In genomic region chr2:222714361-222715256, GRCh38 we compare ENCODE assay signal across 15 cellular contexts. TPM values are rescaled to one million over a fixed set of nuclear protein-coding genes. Genes with fewer than 3 reads are reported as not detected.
DNase-seq lines count a peak whose midpoint lies in the region; ATAC-seq and TF ChIP-seq lines count a peak whose summit lies in the region.
"Had no signal": no experiment of that assay in that cellular context is flagged by ENCODE, and none has a peak within 500 bp of the region (broad histone marks: within the 10 kb centered on the region; RNA-seq: fewer than 3 reads in every experiment).

No MANE protein-coding gene starts in this region.

- H3K4me2 ChIP-seq in BLaER1: peak overlapping the region; percentile 30
- H3K4me2 ChIP-seq in PC-3 (ENCODE audit: low read length): no peak overlapping the region
- H3K4me2 ChIP-seq in parathyroid adenoma (ENCODE audit: low read length): no peak overlapping the region

- H2AFZ ChIP-seq in PC-3 (ENCODE audit: low read length) (0 out of 2 replicates have a peak overlapping the region, but pooled peaks have one; percentile 13), parathyroid adenoma (peak overlapping the region; percentile 51)

- intact Hi-C loops in PC-3 (cut with micrococcal nuclease) (no loop called here), heart left ventricle (cut with DNase I) (loop anchor here in 7 of 10 donors (1.0 to 10.0 kb wide), 5 partner anchors 38 to 83 kb away; no protein-coding TSS in a partner anchor), head of caudate nucleus (cut with DNase I) (no loop called here)

- H3K9me2 ChIP-seq in PC-3 (replicated peaks; ENCODE audit: low read length): no peaks in the 10 kb centered on the region

- CTCF ChIA-PET in PC-3 (lab: Charles Lee): no interaction called here

- no peaks in the 10 kb centered on the region for H3F3A ChIP-seq in PC-3 (ENCODE audit: low read length, unreplicated experiment)

- H3K27me3 ChIP-seq in BLaER1: no peaks in the 10 kb centered on the region
- H3K27me3 ChIP-seq in PC-3 (ENCODE audit: low read length): no peaks in the 10 kb centered on the region
- H3K27me3 ChIP-seq in heart left ventricle: no peaks in the 10 kb centered on the region
- H3K27me3 ChIP-seq in parathyroid adenoma (ENCODE audit: control insufficient read depth, insufficient read depth, low read length): no peaks in the 10 kb centered on the region

- 0 out of 2 replicates have a peak, but pooled peaks cover under 1% of the 10 kb centered on the region for H3K9me3 ChIP-seq in BLaER1
- H3K9me3 ChIP-seq in PC-3 (ENCODE audit: low read length): no peaks in the 10 kb centered on the region
- H3K9me3 ChIP-seq in heart left ventricle: no peaks in the 10 kb centered on the region
- no peaks in the 10 kb centered on the region for H3K9me3 ChIP-seq in parathyroid adenoma (ENCODE audit: control insufficient read depth, low read length)
- H3K9me3 ChIP-seq: HAP-1, prostate gland had no signal

- TF ChIP-seq CTCF in PC-3 (conservative IDR thresholded peaks at IDR 0.05; ENCODE audit: low read depth, low read length): no peak
- no peak for TF ChIP-seq CTCF in heart left ventricle (IDR thresholded peaks at IDR 0.05)
- no peak for TF ChIP-seq CTCF in parathyroid adenoma (IDR thresholded peaks at IDR 0.05)

- H3K4me1 ChIP-seq in BLaER1 (peaks cover 33% of the 10 kb centered on the region), PC-3 (ENCODE audit: insufficient read depth, low read length) (no peaks in the 10 kb centered on the region), heart left ventricle (peaks cover 0 to 23% (median 14%) of the 10 kb centered on the region in 12 donors), parathyroid adenoma (peaks cover 9% of the 10 kb centered on the region)
- H3K4me1 ChIP-seq: prostate gland had no signal

- DNase-seq in PC-3 (no peak), heart left ventricle (peak in 4 of 5 donors; percentile 46 to 69 (median 60)), dermis blood vessel endothelial cell (no peak), COLO829 (ENCODE audit: low spot score) (no peak), NCI-H1694 (lab: John Stamatoyannopoulos, UW) (no peak), head of caudate nucleus (no peak)
- DNase-seq: activated CD4-positive, alpha-beta T cell treated with anti-CD3 and anti-CD28 coated beads, Interleukin-2, amount 50 U/mL, for 48 hours; activated naive CD4-positive, alpha-beta T cell treated with anti-CD3 and anti-CD28 coated beads, Interleukin-2, amount 10 ng/mL, durations not matched to agents 7 days and 5 days; NCI-H1694 treated with DMSO at 0.1 percent for 48 hours; T-helper 2 cell had no signal

- no peaks in the 10 kb centered on the region for H3K36me3 ChIP-seq in BLaER1
- H3K36me3 ChIP-seq in PC-3 (ENCODE audit: low read depth, low read length): no peaks in the 10 kb centered on the region
- H3K36me3 ChIP-seq in heart left ventricle: no peaks in the 10 kb centered on the region
- H3K36me3 ChIP-seq in parathyroid adenoma (ENCODE audit: control insufficient read depth, insufficient read depth, low read length): no peaks in the 10 kb centered on the region
- H3K36me3 ChIP-seq: HAP-1, prostate gland had no signal

- WGBS in heart left ventricle, 4 donors: 27 to 38% (median 31%) methylated on average over 8 of the region's 8 CpGs

- no peak overlapping the region for H3K4me3 ChIP-seq in BLaER1
- H3K4me3 ChIP-seq in PC-3 (ENCODE audit: low read length): no peak overlapping the region
- no peak overlapping the region for H3K4me3 ChIP-seq in heart left ventricle
- H3K4me3 ChIP-seq in parathyroid adenoma (ENCODE audit: low read depth, low read length): no peak overlapping the region
- H3K4me3 ChIP-seq: HAP-1, prostate gland had no signal

- peak overlapping the region; percentile 32; the same call in 1 of the 2 replicates for H3K27ac ChIP-seq in BLaER1
- H3K27ac ChIP-seq in PC-3 (ENCODE audit: low read length): no peak overlapping the region
- peak overlapping the region; percentile 39 to 83 (median 70) for H3K27ac ChIP-seq in heart left ventricle
- peak overlapping the region; percentile 37 for H3K27ac ChIP-seq in parathyroid adenoma

- no peaks in the 10 kb centered on the region for H4K20me1 ChIP-seq in BLaER1
- H4K20me1 ChIP-seq in PC-3 (ENCODE audit: low read length): no peaks in the 10 kb centered on the region

- POLR2A ChIA-PET in PC-3 (lab: Charles Lee; ENCODE audit: unreplicated experiment): no interaction called here

- H3K9ac ChIP-seq in BLaER1: no peak overlapping the region
- H3K9ac ChIP-seq in PC-3 (ENCODE audit: low read length): no peak overlapping the region
- no peak overlapping the region for H3K9ac ChIP-seq in parathyroid adenoma

- no peak for TF ChIP-seq POLR2A in heart left ventricle (IDR thresholded peaks at IDR 0.05)

- BruUV-seq in PC-3 (replicated peaks; lab: Mats Ljungman, UMichigan): no TSS peak

- ATAC-seq in PC-3: no peak
- ATAC-seq in heart left ventricle: peak; percentile 89 to 96 (median 94)

- H3K79me2 ChIP-seq in PC-3 (ENCODE audit: low read length) (no peaks in the 10 kb centered on the region), parathyroid adenoma (no peaks in the 10 kb centered on the region)

RNA-seq across cellular contexts. Expression of gene MOGAT1, which starts 43.2 kb away (rescaled TPM):
- total RNA-seq in PC-3 (2014; rRNA removed) (not detected in 2 replicates), heart left ventricle (1 to 10 TPM in 1 of 9 donors, under 1 TPM in 7, not detected in 1; 0.29 to 1.1 (median 0.41) TPM), dermis blood vessel endothelial cell (not detected in 2 replicates)
- polyA plus RNA-seq in heart left ventricle: under 1 TPM in 1 of 2 donors, not detected in 1; 0.19 TPM
- total RNA-seq: prostate gland, temporal lobe had no signal

RNA-seq across cellular contexts. Expression of gene FARSB, which starts 58.7 kb away (rescaled TPM):
- total RNA-seq in PC-3 (2014; rRNA removed) (32.9 and 36.3 TPM in 2 replicates), heart left ventricle (10 to 100 TPM; 14.3 to 29.2 (median 19.5) TPM), dermis blood vessel endothelial cell (5.4 and 14.1 TPM in 2 replicates)
- 10 to 100 TPM in 1 of 2 donors, 1 to 10 TPM in 1; 9.8 to 28.6 TPM for polyA plus RNA-seq in heart left ventricle

Comparison
In these comparisons a context has a peak if more than half of its experiments do, and no peak if none do; other contexts are left out.
1. DNase-seq: peak in heart left ventricle (4 of 5); none in PC-3 (single experiment), dermis blood vessel endothelial cell (single experiment), COLO829 (single experiment), NCI-H1694 (single experiment) and head of caudate nucleus (0 of 42).
2. intact Hi-C loops: an anchor here in heart left ventricle (1.0 to 10.0 kb wide); none called in PC-3 and head of caudate nucleus.